8 cellular contexts compared by ENCODE assay signal in the genomic region with DNA sequence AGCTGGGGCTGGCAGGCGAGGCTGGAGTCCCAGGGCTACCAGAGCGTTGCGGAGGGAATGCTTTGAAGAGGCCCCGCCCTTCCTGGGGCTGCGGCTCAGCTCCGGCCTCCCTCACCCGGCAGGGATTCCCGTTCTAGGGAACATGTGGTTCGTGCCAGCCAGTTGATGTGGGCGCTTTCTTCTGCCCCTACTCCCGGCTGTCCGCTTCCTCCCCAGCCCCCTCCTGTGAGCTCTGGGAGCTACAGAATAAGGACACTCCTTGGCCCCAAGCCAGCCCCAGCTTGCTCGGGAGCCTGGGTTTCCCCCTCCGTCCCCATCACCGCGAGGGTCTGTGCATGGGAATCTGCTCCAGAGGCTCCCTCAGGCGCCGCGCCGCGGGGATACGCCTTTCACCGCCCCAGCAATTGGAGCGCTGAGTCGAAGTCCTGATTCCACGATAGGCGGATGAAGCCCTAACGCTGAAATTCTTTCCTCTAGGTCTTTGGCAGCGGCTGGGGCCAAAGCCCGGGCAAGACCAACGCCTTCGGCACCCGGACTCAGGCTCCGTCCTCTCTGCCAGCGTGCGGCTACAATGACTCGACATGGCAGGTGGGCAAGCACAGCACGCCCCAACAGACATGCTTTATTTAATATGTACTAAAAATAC.
DNase-seq lines count a peak whose midpoint lies in the region; ATAC-seq and TF ChIP-seq lines count a peak whose summit lies in the region.

No MANE protein-coding gene starts in this region.

- TF ChIP-seq POLR2A in erythroblast (IDR thresholded peaks at IDR 0.05; ENCODE audit: low read length) = no peak

- peak overlapping the region; percentile 28 for H3K27ac ChIP-seq in urinary bladder (ENCODE audit: low read depth)

- ATAC-seq in esophagus mucosa = peak; percentile 79
- ATAC-seq in HG03469 (IDR thresholded peaks at IDR 0.05; ENCODE audit: unreplicated experiment) = no peak

- H3K4me1 ChIP-seq in urinary bladder (ENCODE audit: insufficient read depth) = no peaks in the 10 kb centered on the region

- WGBS in urinary bladder = 4% methylated on average over 38 of the region's 38 CpGs

- peak overlapping the region; percentile 33 for H3K4me3 ChIP-seq in urinary bladder (ENCODE audit: low read depth, low read length)

- DNase-seq in DMS 273 (lab: John Stamatoyannopoulos, UW; ENCODE audit: unreplicated experiment) = peak; percentile 93
- DNase-seq in NCI-H748 (lab: John Stamatoyannopoulos, UW; ENCODE audit: unreplicated experiment) = peak; percentile 63
- peak; percentile 89 for DNase-seq in mesenteric fat pad (ENCODE audit: low spot score)
- no peak for DNase-seq in erythroblast (lab: John Stamatoyannopoulos, UW)
- DNase-seq in stimulated activated CD4-positive, alpha-beta T cell treated with anti-CD3 and anti-CD28 coated beads, Interleukin-15, amount 100 ng/mL, for 24 hours = no peak

- H3K36me3 ChIP-seq in urinary bladder (ENCODE audit: insufficient read depth) = no peaks in the 10 kb centered on the region

Comparison
In these comparisons a context has a peak if more than half of its experiments do, and no peak if none do; other contexts are left out.
1. DNase-seq: peak in DMS 273 (single experiment), NCI-H748 (single experiment) and mesenteric fat pad (single experiment); none in erythroblast (0 of 2) and stimulated activated CD4-positive, alpha-beta T cell treated with anti-CD3 and anti-CD28 coated beads, Interleukin-15, amount 100 ng/mL, for 24 hours (single experiment).